29 cellular contexts compared by ENCODE assay signal in genomic region chr18:47209166-47209565, GRCh38. TPM values are rescaled to one million over a fixed set of nuclear protein-coding genes. Genes with fewer than 3 reads are reported as not detected.
DNase-seq lines count a peak whose midpoint lies in the region; ATAC-seq and TF ChIP-seq lines count a peak whose summit lies in the region.
"Had no signal": no experiment of that assay in that cellular context is flagged by ENCODE, and none has a peak within 500 bp of the region (broad histone marks: within the 10 kb centered on the region; RNA-seq: fewer than 3 reads in every experiment).

No MANE protein-coding gene starts in this region.

- peak; percentile 45 for DNase-seq in D341Med (ENCODE audit: low spot score)
- no peak for DNase-seq in GM23338 (ENCODE audit: low spot score)
- DNase-seq in amniotic epithelial cell (ENCODE audit: low read depth) = peak; percentile 64
- DNase-seq in neural progenitor cell (ENCODE audit: low spot score) = peak; percentile 42
- DNase-seq in amygdala (lab: John Stamatoyannopoulos, UW) = no peak
- DNase-seq in activated CD8-positive, alpha-beta memory T cell treated with anti-CD3 and anti-CD28 coated beads, Interleukin-2, amount 10 ng/mL, durations not matched to agents 7 days and 5 days = no peak
- DNase-seq in NCI-H774 (lab: John Stamatoyannopoulos, UW) = no peak
- DNase-seq in activated CD4-positive, alpha-beta T cell treated with anti-CD3 and anti-CD28 coated beads for 4 hours = no peak
- DNase-seq: C1 segment of cervical spinal cord; CD4-positive, alpha-beta memory T cell; COR-L47; DMS 273 treated with DMSO at 0.1 percent for 48 hours; DMS79; EL; GDM1; NCI-H1694; NCI-H2081; NCI-H2171 treated with DMSO at 0.1 percent for 48 hours; NCI-H345; NCI-H510A treated with DMSO at 0.1 percent for 48 hours; NK-92 treated with Interleukin-12 subunit alpha and Interleukin-12 subunit beta, amount 100 ng/mL, for 24 hours; Right ventricle myocardium superior; RPMI8226; T-cell had no signal

- no peaks in the 10 kb centered on the region for H3K36me3 ChIP-seq in GM23338 (ENCODE audit: insufficient read depth)
- no peaks in the 10 kb centered on the region for H3K36me3 ChIP-seq in neural progenitor cell

- TF ChIP-seq CTCF in GM23338 (conservative IDR thresholded peaks at IDR 0.05; ENCODE audit: low read depth in 2 of 2) = no peak
- no peak for TF ChIP-seq CTCF in neural progenitor cell (IDR thresholded peaks at IDR 0.05)

- no peak overlapping the region for H3K4me2 ChIP-seq in GM23338
- H3K4me2 ChIP-seq in neural progenitor cell = peak overlapping the region; percentile 43
- H3K4me2 ChIP-seq: A549 had no signal

- H3K4me1 Mint-ChIP-seq in GM23338 (peaks cover 15% of the 10 kb centered on the region), neural progenitor cell (peaks cover 44% of the 10 kb centered on the region)
- H3K4me1 Mint-ChIP-seq in activated CD8-positive, alpha-beta memory T cell treated with anti-CD3 and anti-CD28 coated beads, Interleukin-2, amount 10 ng/mL, durations not matched to agents 7 days and 5 days = no peaks in the 10 kb centered on the region
- H3K4me1 Mint-ChIP-seq: CD4-positive, alpha-beta memory T cell; T-cell had no signal

- H4K20me1 ChIP-seq in GM23338 (replicated peaks; ENCODE audit: insufficient read depth) = no peaks in the 10 kb centered on the region
- no peaks in the 10 kb centered on the region for H4K20me1 ChIP-seq in neural progenitor cell (ENCODE audit: low read depth)

- H3K27ac Mint-ChIP-seq in GM23338 = no peak overlapping the region
- H3K27ac Mint-ChIP-seq in neural progenitor cell = no peak overlapping the region
- H3K27ac Mint-ChIP-seq in activated CD8-positive, alpha-beta memory T cell treated with anti-CD3 and anti-CD28 coated beads, Interleukin-2, amount 10 ng/mL, durations not matched to agents 7 days and 5 days = no peak overlapping the region
- H3K27ac Mint-ChIP-seq: CD4-positive, alpha-beta memory T cell; IgD-negative memory B cell; T-cell had no signal

- H3K9me2 ChIP-seq in GM23338 (ENCODE audit: insufficient read depth) = no peaks in the 10 kb centered on the region

- CTCF ChIA-PET in activated CD8-positive, alpha-beta memory T cell treated with anti-CD3 and anti-CD28 coated beads, Interleukin-2, amount 10 ng/mL, durations not matched to agents 7 days and 5 days (lab: Charles Lee) = interaction anchor here (1.1 kb wide), 1 partner anchor 540 kb away, joined by 5 read pairs; no protein-coding TSS in a partner anchor

- H3K4me1 ChIP-seq in GM23338 (ENCODE audit: insufficient read depth) (no peaks in the 10 kb centered on the region), neural progenitor cell (peaks cover 65% of the 10 kb centered on the region)
- H3K4me1 ChIP-seq: A549 had no signal

- H3K36me3 Mint-ChIP-seq in GM23338 (ENCODE audit: low read depth) (no peaks in the 10 kb centered on the region), neural progenitor cell (no peaks in the 10 kb centered on the region)
- H3K36me3 Mint-ChIP-seq in activated CD8-positive, alpha-beta memory T cell treated with anti-CD3 and anti-CD28 coated beads, Interleukin-2, amount 10 ng/mL, durations not matched to agents 7 days and 5 days = no peaks in the 10 kb centered on the region
- H3K36me3 Mint-ChIP-seq: CD4-positive, alpha-beta memory T cell; IgD-negative memory B cell; T-cell had no signal

- H3K4me3 ChIP-seq in GM23338 (no peak overlapping the region), neural progenitor cell (no peak overlapping the region)
- H3K4me3 ChIP-seq: A549, GM12878 had no signal

- H3F3A ChIP-seq in GM23338 (replicated peaks; ENCODE audit: low read depth) (no peaks in the 10 kb centered on the region), neural progenitor cell (ENCODE audit: low read depth) (peaks cover 45% of the 10 kb centered on the region)

- no peaks in the 10 kb centered on the region for H3K9me3 Mint-ChIP-seq in GM23338
- H3K9me3 Mint-ChIP-seq in neural progenitor cell = no peaks in the 10 kb centered on the region
- no peaks in the 10 kb centered on the region for H3K9me3 Mint-ChIP-seq in activated CD8-positive, alpha-beta memory T cell treated with anti-CD3 and anti-CD28 coated beads, Interleukin-2, amount 10 ng/mL, durations not matched to agents 7 days and 5 days (ENCODE audit: low read depth)
- H3K9me3 Mint-ChIP-seq: CD4-positive, alpha-beta memory T cell; IgD-negative memory B cell; T-cell had no signal

- H3K9me3 ChIP-seq in neural progenitor cell (ENCODE audit: low read depth) = no peaks in the 10 kb centered on the region
- H3K9me3 ChIP-seq: A549 had no signal

- H3K27me3 ChIP-seq in GM23338 (ENCODE audit: insufficient read depth) = no peaks in the 10 kb centered on the region
- no peaks in the 10 kb centered on the region for H3K27me3 ChIP-seq in neural progenitor cell

- H3K27me3 Mint-ChIP-seq in GM23338 (ENCODE audit: insufficient read depth, low read depth, poor library complexity) (no peaks in the 10 kb centered on the region), neural progenitor cell (ENCODE audit: insufficient read depth, low read depth) (no peaks in the 10 kb centered on the region)
- H3K27me3 Mint-ChIP-seq in activated CD8-positive, alpha-beta memory T cell treated with anti-CD3 and anti-CD28 coated beads, Interleukin-2, amount 10 ng/mL, durations not matched to agents 7 days and 5 days = peaks cover 61% of the 10 kb centered on the region

- H3K27ac ChIP-seq in GM23338 (ENCODE audit: low read depth) (no peak overlapping the region), neural progenitor cell (no peak overlapping the region)
- H3K27ac ChIP-seq: A549, HL-60 had no signal

- ATAC-seq in GM23338 = no peak
- no peak for ATAC-seq in activated CD8-positive, alpha-beta memory T cell treated with anti-CD3 and anti-CD28 coated beads, Interleukin-2, amount 10 ng/mL, durations not matched to agents 7 days and 5 days
- ATAC-seq: A549, GM12878, T-cell had no signal

- H3K9ac ChIP-seq in neural progenitor cell = no peak overlapping the region

- no peak overlapping the region for H3K4me3 Mint-ChIP-seq in GM23338
- H3K4me3 Mint-ChIP-seq in neural progenitor cell = no peak overlapping the region
- no peak overlapping the region for H3K4me3 Mint-ChIP-seq in activated CD8-positive, alpha-beta memory T cell treated with anti-CD3 and anti-CD28 coated beads, Interleukin-2, amount 10 ng/mL, durations not matched to agents 7 days and 5 days
- H3K4me3 Mint-ChIP-seq: CD4-positive, alpha-beta memory T cell; IgD-negative memory B cell; T-cell had no signal

- H2AFZ ChIP-seq in GM23338 = peak overlapping the region; percentile 90
- H2AFZ ChIP-seq in neural progenitor cell (replicated peaks) = no peak overlapping the region

- H3K79me2 ChIP-seq in GM23338 (replicated peaks; ENCODE audit: insufficient read depth) (no peaks in the 10 kb centered on the region), neural progenitor cell (ENCODE audit: low read depth) (no peaks in the 10 kb centered on the region)

TF ChIP-seq in GM23338, 12 proteins besides CTCF, POLR2A, EP300 and RAD21:
- TF ChIP-seq EZH2phosphoT487 (IDR thresholded peaks at IDR 0.05; ENCODE audit: unreplicated experiment) (no peak), ZNF114 (CRISPR knock-in tag; IDR thresholded peaks at IDR 0.05) (no peak)

RNA-seq across cellular contexts. Expression of gene IER3IP1, which starts 33.0 kb away (rescaled TPM):
- 10.6 and 12.2 TPM in 2 replicates for total RNA-seq in GM23338 (2014; rRNA removed; shearing (Covaris generic))
- polyA plus RNA-seq in GM23338 (2016; fragmentation: Nextera tagmentation; extraction: Ambion mirVana) = 24.0 TPM in 2 replicates
- 10.9 and 16.6 TPM in 2 replicates for total RNA-seq in neural progenitor cell (ENCODE audit: low replicate concordance)
- total RNA-seq in activated CD8-positive, alpha-beta memory T cell treated with anti-CD3 and anti-CD28 coated beads, Interleukin-2, amount 10 ng/mL, durations not matched to agents 7 days and 5 days = 10 to 100 TPM in 1 of 2 experiments, 1 to 10 TPM in 1; 8.5 to 10.3 TPM

RNA-seq across cellular contexts. Expression of gene SKOR2, which starts 42.3 kb away (rescaled TPM):
- total RNA-seq in GM23338 (2014; rRNA removed; shearing (Covaris generic)) = 0.42 TPM in 1 of 2 replicates, not detected in the other
- polyA plus RNA-seq in GM23338 (2016; fragmentation: Nextera tagmentation; extraction: Ambion mirVana) = 0.10 TPM in 1 of 2 replicates, not detected in the other
- total RNA-seq in neural progenitor cell (ENCODE audit: low replicate concordance) = not detected in 2 replicates
- total RNA-seq in activated CD8-positive, alpha-beta memory T cell treated with anti-CD3 and anti-CD28 coated beads, Interleukin-2, amount 10 ng/mL, durations not matched to agents 7 days and 5 days = not detected
- total RNA-seq: CD4-positive, alpha-beta memory T cell; GM12878; Right ventricle myocardium superior; SK-MEL-5; T-cell had no signal
- polyA plus RNA-seq: A549; CD4-positive, alpha-beta memory T cell; GM12878; IgD-negative memory B cell had no signal

RNA-seq across cellular contexts. Expression of gene HDHD2, which starts 58.9 kb away (rescaled TPM):
- total RNA-seq in GM23338 (2014; rRNA removed; shearing (Covaris generic)) = 26.8 and 32.2 TPM in 2 replicates
- polyA plus RNA-seq in GM23338 (2016; fragmentation: Nextera tagmentation; extraction: Ambion mirVana) = 17.3 and 25.9 TPM in 2 replicates
- 54.4 and 85.0 TPM in 2 replicates for total RNA-seq in neural progenitor cell (ENCODE audit: low replicate concordance)
- 10 to 100 TPM; 32.6 to 33.4 TPM for total RNA-seq in activated CD8-positive, alpha-beta memory T cell treated with anti-CD3 and anti-CD28 coated beads, Interleukin-2, amount 10 ng/mL, durations not matched to agents 7 days and 5 days

Comparison
In these comparisons a context has a peak if more than half of its experiments do, and no peak if none do; other contexts are left out.
1. DNase-seq: peak in D341Med (single experiment), amniotic epithelial cell (single experiment) and neural progenitor cell (single experiment); none in GM23338 (single experiment), amygdala (0 of 56), activated CD8-positive, alpha-beta memory T cell treated with anti-CD3 and anti-CD28 coated beads, Interleukin-2, amount 10 ng/mL, durations not matched to agents 7 days and 5 days (single experiment), NCI-H774 (single experiment) and activated CD4-positive, alpha-beta T cell treated with anti-CD3 and anti-CD28 coated beads for 4 hours (0 of 2).